8 cellular contexts compared by ENCODE assay signal in genomic region chr5:134873987-134874830, GRCh38. TPM values are rescaled to one million over a fixed set of nuclear protein-coding genes. Genes with fewer than 3 reads are reported as not detected.
DNase-seq lines count a peak whose midpoint lies in the region; ATAC-seq and TF ChIP-seq lines count a peak whose summit lies in the region.

Gene TXNDC15 (plus strand): TSS chr5:134874371. CDS start chr5:134874428, 57 bp downstream.

- peak within 1 kb of the TSS; percentile 90 for H3K4me3 ChIP-seq in kidney epithelial cell (ENCODE audit: low read depth, low read length)

- no peaks in the 10 kb centered on the region for H3K27me3 ChIP-seq in kidney epithelial cell (ENCODE audit: control insufficient read depth, insufficient read depth, low read length)

- DNase-seq in ACHN (peak; percentile 85), NCI-H345 (lab: John Stamatoyannopoulos, UW) (peak; percentile 87), cerebellum (ENCODE audit: low spot score) (peak; percentile 90), kidney epithelial cell (ENCODE audit: low read depth) (peak; percentile 23)
- DNase-seq in activated CD4-positive, alpha-beta T cell treated with anti-CD3 and anti-CD28 coated beads for 1 hour: peak; percentile 69
- DNase-seq in stimulated activated CD4-positive, alpha-beta T cell treated with anti-CD3 and anti-CD28 coated beads, Interleukin-15, amount 100 ng/mL, for 48 hours (ENCODE audit: low read depth in 2 of 2): peak; percentile 68 to 77

- no peaks in the 10 kb centered on the region for H3K36me3 ChIP-seq in kidney epithelial cell (ENCODE audit: control insufficient read depth, insufficient read depth, low read length)

- in situ Hi-C loops in ACHN (cut with HindIII; ENCODE audit: low pct_ligation_motif_present, low pct_unique_long_range_greater_than_20kb, low sequenced_read_pairs): no loop called here

- ATAC-seq in GM18861 (IDR thresholded peaks at IDR 0.05; ENCODE audit: unreplicated experiment) (peak; percentile 70), HG03103 (IDR thresholded peaks at IDR 0.05; ENCODE audit: low read depth, unreplicated experiment) (peak; percentile 60)

- no peak for TF ChIP-seq CTCF in kidney epithelial cell (IDR thresholded peaks at IDR 0.05; ENCODE audit: insufficient read depth, low read length, poor library complexity, severe bottlenecking)

RNA-seq across cellular contexts. Expression of gene TXNDC15, which starts in this region (rescaled TPM):
- total RNA-seq in cerebellum: 82.0 TPM
- total RNA-seq in kidney epithelial cell: 20.8 and 34.5 TPM in 2 replicates

Comparison
In these comparisons a context has a peak if more than half of its experiments do, and no peak if none do; other contexts are left out.
1. Peak in every context shown above with its lines: DNase-seq, ATAC-seq and H3K4me3 ChIP-seq.
2. DNase-seq: peak in every context shown above with its lines; median percentile 90 in cerebellum; 87 in NCI-H345; 85 in ACHN; 72 in stimulated activated CD4-positive, alpha-beta T cell treated with anti-CD3 and anti-CD28 coated beads, Interleukin-15, amount 100 ng/mL, for 48 hours; 69 in activated CD4-positive, alpha-beta T cell treated with anti-CD3 and anti-CD28 coated beads for 1 hour; 23 in kidney epithelial cell.